9 cellular contexts compared by ENCODE assay signal in genomic region chr3:127775398-127776109, GRCh38. TPM values are rescaled to one million over a fixed set of nuclear protein-coding genes. Genes with fewer than 3 reads are reported as not detected.
DNase-seq lines count a peak whose midpoint lies in the region; ATAC-seq and TF ChIP-seq lines count a peak whose summit lies in the region.
"Had no signal": no experiment of that assay in that cellular context is flagged by ENCODE, and none has a peak within 500 bp of the region (broad histone marks: within the 10 kb centered on the region; RNA-seq: fewer than 3 reads in every experiment).

No MANE protein-coding gene starts in this region.

- H2BK120ac ChIP-seq in mesenchymal stem cell (ENCODE audit: low read depth, low read length): peak overlapping the region; percentile 84

- H3K27ac ChIP-seq in body of pancreas (peak overlapping the region in 3 of 4 donors; percentile 29 to 41 (median 34)), mesenchymal stem cell (ENCODE audit: low read length, poor library complexity, severe bottlenecking) (peak overlapping the region; percentile 82)
- no peak overlapping the region for H3K27ac ChIP-seq in effector memory CD4-positive, alpha-beta T cell (ENCODE audit: insufficient read depth, low read length, poor library complexity, severe bottlenecking)

- H4K91ac ChIP-seq in mesenchymal stem cell (ENCODE audit: low read length): peak overlapping the region; percentile 88

- H2BK15ac ChIP-seq in mesenchymal stem cell (ENCODE audit: low read depth, poor library complexity, severe bottlenecking): no peak overlapping the region

- no peak for TF ChIP-seq CTCF in body of pancreas (IDR thresholded peaks at IDR 0.05)

- peak overlapping the region; percentile 65 to 73 for H3K18ac ChIP-seq in mesenchymal stem cell (ENCODE audit: low read depth in 1 of 2, low read length in 2 of 2)

- H3K4me2 ChIP-seq in mesenchymal stem cell (ENCODE audit: low read length, poor library complexity, severe bottlenecking): no peak overlapping the region

- ATAC-seq in body of pancreas (peak; percentile 41), HG03378 (IDR thresholded peaks at IDR 0.05; ENCODE audit: unreplicated experiment) (no peak), GM19351 (IDR thresholded peaks at IDR 0.05; ENCODE audit: unreplicated experiment) (no peak)
- no peak for ATAC-seq in activated T-cell treated with anti-CD3 and anti-CD28 coated beads, Interleukin-2, amount 50 U/mL, for 4 hours

- DNase-seq in DMS 273 treated with DMSO at 0.1 percent for 48 hours (lab: John Stamatoyannopoulos, UW) (peak; percentile 73), NCI-H1417 (lab: John Stamatoyannopoulos, UW) (peak; percentile 23 to 93 (median 86)), body of pancreas (peak in 1 of 4 donors; percentile 29), mesenchymal stem cell (peak; percentile 94)
- no peak for DNase-seq in activated T-cell treated with anti-CD3 and anti-CD28 coated beads, Interleukin-2, amount 50 U/mL, for 4 hours
- no peak for DNase-seq in effector memory CD4-positive, alpha-beta T cell
- DNase-seq: activated naive CD8-positive, alpha-beta T cell treated with anti-CD3 and anti-CD28 coated beads, Interleukin-2, amount 10 ng/mL, durations not matched to agents 7 days and 5 days had no signal

- H2AK5ac ChIP-seq in mesenchymal stem cell (ENCODE audit: low read length, severe bottlenecking): peak overlapping the region; percentile 4

- no peak overlapping the region for H2BK5ac ChIP-seq in mesenchymal stem cell (ENCODE audit: low read depth, low read length, poor library complexity, severe bottlenecking)

- peaks cover 5% of the 10 kb centered on the region for H3K9me3 Mint-ChIP-seq in activated T-cell treated with anti-CD3 and anti-CD28 coated beads, Interleukin-2, amount 50 U/mL, for 4 hours

- no peak overlapping the region for H3K14ac ChIP-seq in mesenchymal stem cell (ENCODE audit: low read length in 2 of 2)

- peak overlapping the region; percentile 49 to 82 for H2BK12ac ChIP-seq in mesenchymal stem cell (ENCODE audit: low read length in 2 of 2)

- H4K8ac ChIP-seq in mesenchymal stem cell (ENCODE audit: low read length): peak overlapping the region; percentile 83

- H3K23ac ChIP-seq in mesenchymal stem cell (ENCODE audit: low read length in 2 of 2): peak overlapping the region in 1 of 2 experiments; percentile 14

- H3K36me3 Mint-ChIP-seq in activated T-cell treated with anti-CD3 and anti-CD28 coated beads, Interleukin-2, amount 50 U/mL, for 4 hours (ENCODE audit: insufficient read depth): no peaks in the 10 kb centered on the region

- H2AFZ ChIP-seq in mesenchymal stem cell (ENCODE audit: low read depth, low read length): peak overlapping the region; percentile 11

- peaks cover 18% of the 10 kb centered on the region for H3K4me1 ChIP-seq in body of pancreas
- H3K4me1 ChIP-seq in mesenchymal stem cell (ENCODE audit: control insufficient read depth, insufficient read depth, low read depth, low read length): peaks cover 34% of the 10 kb centered on the region
- H3K4me1 ChIP-seq in effector memory CD4-positive, alpha-beta T cell (ENCODE audit: control insufficient read depth, insufficient read depth, low read length, poor library complexity, severe bottlenecking): no peaks in the 10 kb centered on the region

- no peak overlapping the region for H3K4me3 ChIP-seq in body of pancreas
- peak overlapping the region in 1 of 2 experiments; percentile 53 for H3K4me3 ChIP-seq in mesenchymal stem cell (ENCODE audit: insufficient read depth in 1 of 2, low read depth in 1 of 2, low read length in 2 of 2)
- H3K4me3 ChIP-seq in effector memory CD4-positive, alpha-beta T cell (ENCODE audit: insufficient read depth, low read depth, low read length, poor library complexity, severe bottlenecking): no peak overlapping the region

- H3K9ac ChIP-seq in mesenchymal stem cell (ENCODE audit: low read length): peak overlapping the region; percentile 78

- H3K4ac ChIP-seq in mesenchymal stem cell (ENCODE audit: low read depth in 1 of 2, low read length in 2 of 2): peak overlapping the region; percentile 52 to 92

- no peaks in the 10 kb centered on the region for H3K36me3 ChIP-seq in body of pancreas (replicated peaks in 1 of 2; ENCODE audit: insufficient read depth in 1 of 2, low read depth in 2 of 2)
- peaks cover 27% of the 10 kb centered on the region in 2 experiments for H3K36me3 ChIP-seq in mesenchymal stem cell (ENCODE audit: control insufficient read depth in 1 of 2, insufficient read depth in 2 of 2, low read depth in 1 of 2, low read length in 2 of 2)
- no peaks in the 10 kb centered on the region for H3K36me3 ChIP-seq in effector memory CD4-positive, alpha-beta T cell (ENCODE audit: control insufficient read depth, insufficient read depth, low read length)

- intact Hi-C loops in body of pancreas (cut with DNase I): no loop called here

- H3K27me3 Mint-ChIP-seq in activated T-cell treated with anti-CD3 and anti-CD28 coated beads, Interleukin-2, amount 50 U/mL, for 4 hours (ENCODE audit: low read depth): peaks cover 4% of the 10 kb centered on the region
- H3K27me3 Mint-ChIP-seq: activated naive CD8-positive, alpha-beta T cell treated with anti-CD3 and anti-CD28 coated beads, Interleukin-2, amount 10 ng/mL, durations not matched to agents 7 days and 5 days had no signal

- peaks cover 3% of the 10 kb centered on the region for H3K4me1 Mint-ChIP-seq in activated T-cell treated with anti-CD3 and anti-CD28 coated beads, Interleukin-2, amount 50 U/mL, for 4 hours (ENCODE audit: low read depth)

- H3K4me3 Mint-ChIP-seq in activated T-cell treated with anti-CD3 and anti-CD28 coated beads, Interleukin-2, amount 50 U/mL, for 4 hours: no peak overlapping the region
- H3K4me3 Mint-ChIP-seq: activated naive CD8-positive, alpha-beta T cell treated with anti-CD3 and anti-CD28 coated beads, Interleukin-2, amount 10 ng/mL, durations not matched to agents 7 days and 5 days had no signal

- peaks cover 14% of the 10 kb centered on the region for H3K79me1 ChIP-seq in mesenchymal stem cell (replicated peaks; ENCODE audit: low read length, poor library complexity, severe bottlenecking)

- 36 to 40% methylated on average over 17 of the region's 17 CpGs for WGBS in body of pancreas, 2 donors
- 21% methylated on average over 17 of the region's 17 CpGs for WGBS in mesenchymal stem cell

- H3K27me3 ChIP-seq in body of pancreas: no peaks in the 10 kb centered on the region
- H3K27me3 ChIP-seq in mesenchymal stem cell (ENCODE audit: control insufficient read depth in 1 of 2, insufficient read depth in 1 of 2, low read length in 2 of 2): no peaks in the 10 kb centered on the region
- no peaks in the 10 kb centered on the region for H3K27me3 ChIP-seq in effector memory CD4-positive, alpha-beta T cell (replicated peaks; ENCODE audit: control insufficient read depth, insufficient read depth, low read length, poor library complexity, severe bottlenecking)

- no peak for TF ChIP-seq POLR2A in body of pancreas (IDR thresholded peaks at IDR 0.05)

- no peaks in the 10 kb centered on the region for H3K9me3 ChIP-seq in body of pancreas
- H3K9me3 ChIP-seq in mesenchymal stem cell (ENCODE audit: control insufficient read depth, low read length): peaks cover 11% of the 10 kb centered on the region
- H3K9me3 ChIP-seq in effector memory CD4-positive, alpha-beta T cell (ENCODE audit: control insufficient read depth, low read length): no peaks in the 10 kb centered on the region

RNA-seq across cellular contexts. Expression of gene MGLL, which starts 46.8 kb away (rescaled TPM):
- 10 to 100 TPM; 14.8 to 20.2 TPM for total RNA-seq in body of pancreas
- 81.2 TPM for polyA plus RNA-seq in mesenchymal stem cell (2013, experiment 1 of 2)
- polyA plus RNA-seq in mesenchymal stem cell (2013, experiment 2 of 2): 81.4 TPM
- total RNA-seq in activated T-cell treated with anti-CD3 and anti-CD28 coated beads, Interleukin-2, amount 50 U/mL, for 4 hours: 1 to 10 TPM; 2.2 to 8.0 (median 2.6) TPM

Comparison
In these comparisons a context has a peak if more than half of its experiments do, and no peak if none do; other contexts are left out.
1. DNase-seq: peak in DMS 273 treated with DMSO at 0.1 percent for 48 hours (single experiment), NCI-H1417 (3 of 3) and mesenchymal stem cell (single experiment); none in activated T-cell treated with anti-CD3 and anti-CD28 coated beads, Interleukin-2, amount 50 U/mL, for 4 hours (single experiment) and effector memory CD4-positive, alpha-beta T cell (0 of 3).